In genomic region chr20:10793741-10794140, GRCh38 we compare ENCODE assay signal across 1 cellular context.
TF ChIP-seq lines count a peak whose summit lies in the region.

No MANE protein-coding gene starts in this region.

TF ChIP-seq in GM23338, 12 proteins besides CTCF, POLR2A, EP300 and RAD21 (continued from another document):
- TF ChIP-seq ZNF462 (CRISPR knock-in tag; IDR thresholded peaks at IDR 0.05) (no peak), CREB1 (CRISPR knock-in tag; IDR thresholded peaks at IDR 0.05; ENCODE audit: low read depth) (no peak), NANOG (IDR thresholded peaks at IDR 0.05; ENCODE audit: borderline replicate concordance) (no peak), ZNF114 (CRISPR knock-in tag; IDR thresholded peaks at IDR 0.05) (no peak), JUNB (IDR thresholded peaks at IDR 0.05; ENCODE audit: unreplicated experiment) (no peak), REST (IDR thresholded peaks at IDR 0.05; ENCODE audit: unreplicated experiment) (no peak)
TF ChIP-seq in GM23338: peak in this region for 0.
